8 cellular contexts compared by ENCODE assay signal in genomic region chr2:195532628-195533271, GRCh38.
A peak's percentile ranks its signal among the peaks of the same experiment; 100 is the strongest.
DNase-seq lines count a peak whose midpoint lies in the region; ATAC-seq, FAIRE-seq and TF ChIP-seq lines count a peak whose summit lies in the region.

No MANE protein-coding gene starts in this region.

- no peaks in the 10 kb centered on the region for H3K36me3 Mint-ChIP-seq in type B pancreatic cell

- POLR2A ChIA-PET in endothelial cell of umbilical vein (lab: Charles Lee), result no interaction called here

- H3K79me2 ChIP-seq in OCI-LY3 (ENCODE audit: low read length) (no peaks in the 10 kb centered on the region), endothelial cell of umbilical vein (ENCODE audit: control insufficient read depth, insufficient read depth, low read length) (no peaks in the 10 kb centered on the region)

- whole genome bisulfite sequencing in ovary, 3 donors, result 14 to 21% (median 18%) methylated on average over 5 of the region's 5 CpGs

- peaks cover 33% of the 10 kb centered on the region for H3K27me3 Mint-ChIP-seq in type B pancreatic cell

- TF ChIP-seq CTCF in OCI-LY3 (IDR thresholded peaks at IDR 0.05; ENCODE audit: low read depth, low read length) (no peak), endothelial cell of umbilical vein (IDR thresholded peaks at IDR 0.05; ENCODE audit: extremely low read depth in 1 of 2, insufficient read depth in 1 of 2, low read depth in 1 of 2, low read length in 2 of 2) (no peak), type B pancreatic cell (conservative IDR thresholded peaks at IDR 0.05) (no peak), ovary (IDR thresholded peaks at IDR 0.05) (no peak)

- CTCF ChIA-PET in endothelial cell of umbilical vein (lab: Charles Lee), result no interaction called here

- H2AFZ ChIP-seq in OCI-LY3 (ENCODE audit: low read depth, low read length) (peak overlapping the region; percentile 98), endothelial cell of umbilical vein (ENCODE audit: low read depth, low read length) (peak overlapping the region; percentile 2)

- no TSS peak for BruUV-seq in endothelial cell of umbilical vein (replicated peaks; lab: Mats Ljungman, UMichigan)

- peak overlapping the region; percentile 61 for H3K4me3 Mint-ChIP-seq in type B pancreatic cell

- H3K27me3 ChIP-seq in OCI-LY3 (ENCODE audit: low read depth, low read length) (no peaks in the 10 kb centered on the region), endothelial cell of umbilical vein (ENCODE audit: control insufficient read depth in 2 of 2, insufficient read depth in 2 of 2, low read length in 2 of 2) (peaks cover 0 to 7% of the 10 kb centered on the region in 2 experiments), ovary (no peaks in the 10 kb centered on the region)

- ATAC-seq in GM18511 (IDR thresholded peaks at IDR 0.05; ENCODE audit: unreplicated experiment) (peak; percentile 38), HG02623 (IDR thresholded peaks at IDR 0.05; ENCODE audit: unreplicated experiment) (peak; percentile 29)

- no peaks in the 10 kb centered on the region for H3K9me1 ChIP-seq in endothelial cell of umbilical vein (replicated peaks; ENCODE audit: control insufficient read depth, extremely low read depth, insufficient read depth, low read length)

- H3K4me2 ChIP-seq in OCI-LY3 (ENCODE audit: low read length) (peak overlapping the region; percentile 92), endothelial cell of umbilical vein (ENCODE audit: insufficient read depth, low read length) (peak overlapping the region; percentile 1)

- DNase-seq in endothelial cell of umbilical vein (ENCODE audit: low read depth, low spot score) (peak; percentile 2), type B pancreatic cell (ENCODE audit: extremely low spot score, unreplicated experiment) (no peak), ovary (no peak), GM19238 (ENCODE audit: insufficient read length, low spot score) (no peak), DMS153 (lab: John Stamatoyannopoulos, UW) (no peak)

- dilution Hi-C loops in endothelial cell of umbilical vein (cut with MboI; ENCODE audit: extremely low pct_ligation_motif_present, low sequenced_read_pairs), result no loop called here

- H3K4me1 Mint-ChIP-seq in type B pancreatic cell (ENCODE audit: unreplicated experiment), result peaks cover 12% of the 10 kb centered on the region

- H3K36me3 ChIP-seq in OCI-LY3 (replicated peaks; ENCODE audit: low read depth, low read length) (no peaks in the 10 kb centered on the region), endothelial cell of umbilical vein (ENCODE audit: control insufficient read depth in 2 of 2, extremely low read depth in 1 of 2, insufficient read depth in 2 of 2, low read length in 2 of 2) (no peaks in the 10 kb centered on the region), ovary (no peaks in the 10 kb centered on the region)

- intact Hi-C loops in endothelial cell of umbilical vein (cut with micrococcal nuclease) (no loop called here), ovary (cut with DNase I) (no loop called here)

- H3K9ac ChIP-seq in OCI-LY3 (ENCODE audit: low read length) (peak overlapping the region; percentile 67), endothelial cell of umbilical vein (replicated peaks; ENCODE audit: extremely low read depth, insufficient read depth, low read length) (no peak overlapping the region)

- H3K27ac ChIP-seq in OCI-LY3 (ENCODE audit: low read length) (peak overlapping the region; percentile 55), endothelial cell of umbilical vein (ENCODE audit: insufficient read depth, low read depth, low read length) (no peak overlapping the region), ovary (no peak overlapping the region)

- H3K4me1 ChIP-seq in OCI-LY3 (ENCODE audit: low read length) (peaks cover 56% of the 10 kb centered on the region), endothelial cell of umbilical vein (ENCODE audit: control insufficient read depth, extremely low read depth, insufficient read depth, low read length) (no peaks in the 10 kb centered on the region), ovary (ENCODE audit: insufficient read depth) (no peaks in the 10 kb centered on the region)

- peaks cover 3% of the 10 kb centered on the region for H3K9me3 Mint-ChIP-seq in type B pancreatic cell

- no peaks in the 10 kb centered on the region for H3K9me3 ChIP-seq in OCI-LY3 (ENCODE audit: insufficient read depth, low read length)
- H3K9me3 ChIP-seq in endothelial cell of umbilical vein (replicated peaks; ENCODE audit: control insufficient read depth, insufficient read depth, low read length), result no peaks in the 10 kb centered on the region
- H3K9me3 ChIP-seq in ovary, result no peaks in the 10 kb centered on the region

- FAIRE-seq in endothelial cell of umbilical vein (lab: Jason Lieb, UNC), result no peak

- H3K27ac Mint-ChIP-seq in type B pancreatic cell, result peak overlapping the region; percentile 15

- H3K4me3 ChIP-seq in OCI-LY3 (ENCODE audit: low read length) (peak overlapping the region; percentile 73), endothelial cell of umbilical vein (replicated peaks in 1 of 3; ENCODE audit: insufficient read depth in 1 of 3, low read depth in 1 of 3, low read length in 3 of 3) (no peak overlapping the region), ovary (no peak overlapping the region)

- TF ChIP-seq EP300 in ovary (IDR thresholded peaks at IDR 0.05), result no peak

- H4K20me1 ChIP-seq in OCI-LY3 (ENCODE audit: insufficient read depth, low read length), result no peaks in the 10 kb centered on the region
- H4K20me1 ChIP-seq in endothelial cell of umbilical vein (replicated peaks; ENCODE audit: control insufficient read depth, extremely low read depth, insufficient read depth, low read length), result no peaks in the 10 kb centered on the region

- no peak for TF ChIP-seq POLR2A in endothelial cell of umbilical vein (IDR thresholded peaks at IDR 0.05; ENCODE audit: low read depth, low read length)
- no peak for TF ChIP-seq POLR2A in ovary (IDR thresholded peaks at IDR 0.05)

TF ChIP-seq in endothelial cell of umbilical vein, 7 proteins besides CTCF, POLR2A, EP300 and RAD21:
- TF ChIP-seq POLR2AphosphoS5 (IDR thresholded peaks at IDR 0.05; ENCODE audit: insufficient read depth, low read depth, low read length) (no peak), FOS (IDR thresholded peaks at IDR 0.05; ENCODE audit: borderline replicate concordance, insufficient read depth, low read length) (no peak), MYC (IDR thresholded peaks at IDR 0.05; ENCODE audit: low read depth, low read length) (no peak), EZH2 (IDR thresholded peaks at IDR 0.05; ENCODE audit: borderline replicate concordance, low read depth, low read length, severe bottlenecking) (no peak), JUN (IDR thresholded peaks at IDR 0.05; ENCODE audit: borderline replicate concordance, insufficient read depth, insufficient read length, low read depth) (no peak), MAX (IDR thresholded peaks at IDR 0.05; ENCODE audit: insufficient read depth, insufficient read length) (no peak), GATA2 (IDR thresholded peaks at IDR 0.05; ENCODE audit: insufficient read depth, insufficient read length, low read depth, low read length) (no peak)
